ENCODE assay signal across 8 cellular contexts in the genomic region with DNA sequence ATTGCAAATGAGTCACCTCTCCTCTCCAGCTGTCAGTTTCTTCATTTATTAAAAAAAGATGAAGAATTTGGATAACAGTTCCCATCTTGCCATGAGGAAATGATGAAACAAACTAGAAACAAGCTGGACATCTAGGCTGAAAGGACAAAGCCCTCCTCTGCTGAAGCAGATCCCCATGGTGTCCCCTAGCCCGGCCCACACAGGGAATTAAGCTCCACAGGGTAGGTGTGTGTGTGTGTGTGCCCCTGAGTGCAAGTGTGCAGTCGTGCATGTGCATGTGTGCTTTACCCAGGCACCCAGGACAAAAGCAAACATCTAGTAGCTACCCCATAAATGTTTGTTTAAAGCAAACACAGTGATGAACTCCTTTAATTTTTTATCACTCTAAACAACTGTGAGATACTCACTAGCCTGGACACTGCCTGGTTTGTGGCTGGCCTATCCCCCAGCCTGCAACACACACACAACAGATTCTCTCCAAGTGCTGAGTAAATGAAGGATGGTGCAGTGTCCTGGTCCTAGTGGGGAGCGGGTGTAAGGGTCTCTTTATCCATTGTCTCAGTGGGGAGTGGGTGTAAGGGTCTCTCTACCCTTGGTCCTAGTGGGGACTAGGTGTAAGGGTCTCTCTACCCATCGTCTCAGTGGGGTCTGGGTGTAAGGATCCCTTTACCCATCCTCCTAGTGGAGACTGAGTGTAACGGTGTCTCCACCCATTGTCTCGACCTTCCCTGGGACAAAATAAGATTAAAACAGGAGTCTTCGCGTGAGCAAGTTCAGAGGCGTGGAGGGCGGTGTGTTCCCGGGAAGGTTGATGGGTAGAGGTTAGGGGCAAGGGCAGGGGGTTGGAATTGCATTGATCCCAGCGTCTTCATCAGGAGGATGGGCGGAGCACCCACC. TPM values are rescaled to one million over a fixed set of nuclear protein-coding genes. Genes with fewer than 3 reads are reported as not detected.
DNase-seq lines count a peak whose midpoint lies in the region; ATAC-seq, FAIRE-seq and TF ChIP-seq lines count a peak whose summit lies in the region.

No MANE protein-coding gene starts in this region.

- intact Hi-C loops in Caco-2 (cut with micrococcal nuclease; ENCODE audit: unreplicated experiment), result no loop called here

- no peaks in the 10 kb centered on the region for H3K79me2 ChIP-seq in H1 (ENCODE audit: control insufficient read depth in 1 of 2, insufficient read depth in 2 of 2, low read length in 2 of 2)

- no peak overlapping the region for H4K5ac ChIP-seq in H1 (ENCODE audit: insufficient read length, low read depth, low read length)

- no peaks in the 10 kb centered on the region for H3K27me3 Mint-ChIP-seq in Caco-2 (ENCODE audit: insufficient read depth, unreplicated experiment)

- H2BK120ac ChIP-seq in H1 (replicated peaks; ENCODE audit: low read depth, low read length), result no peak overlapping the region

- 0 out of 2 replicates have a peak overlapping the region, but pooled peaks have one; percentile 68 for H2AFZ ChIP-seq in H1 (ENCODE audit: low read length)

- H3K9me3 ChIP-seq in NT2/D1 (ENCODE audit: insufficient read depth, low read length), result peaks cover 8% of the 10 kb centered on the region; the same call in 1 of the 2 replicates
- H3K9me3 ChIP-seq in H1 (ENCODE audit: insufficient read depth in 2 of 2, low read depth in 1 of 2, low read length in 1 of 2), result peaks cover 2 to 5% of the 10 kb centered on the region in 2 experiments; a peak in 2 of 4 replicates
- H3K9me3 ChIP-seq in mononuclear cell (ENCODE audit: low read depth, low read length), result no peaks in the 10 kb centered on the region
- H3K9me3 ChIP-seq in Caco-2, result 0 out of 2 replicates have a peak, but pooled peaks cover 2% of the 10 kb centered on the region

- peaks cover 22% of the 10 kb centered on the region; the same call in 1 of the 2 replicates for H3K23me2 ChIP-seq in H1 (ENCODE audit: low read depth, low read length)

- H3K4me1 ChIP-seq in NT2/D1 (ENCODE audit: insufficient read depth, insufficient read length), result peaks cover 27% of the 10 kb centered on the region
- peaks cover 3 to 19% (median 11%) of the 10 kb centered on the region in 4 experiments for H3K4me1 ChIP-seq in H1 (replicated peaks in 1 of 4; ENCODE audit: control insufficient read depth in 3 of 4, insufficient read depth in 4 of 4, low read length in 3 of 4)
- peaks cover 7% of the 10 kb centered on the region for H3K4me1 ChIP-seq in mononuclear cell (ENCODE audit: insufficient read depth, low read length)
- H3K4me1 ChIP-seq in Caco-2, result no peaks in the 10 kb centered on the region

- peaks cover 13% of the 10 kb centered on the region for H3K9me3 Mint-ChIP-seq in Caco-2 (ENCODE audit: unreplicated experiment)

- peak overlapping the region; percentile 71 for H3K18ac ChIP-seq in H1 (ENCODE audit: extremely low read depth, low read length)

- H3K4me3 ChIP-seq in NT2/D1 (ENCODE audit: insufficient read length, low read depth) (peak overlapping the region; percentile 77), H1 (ENCODE audit: extremely low read depth in 1 of 4, insufficient read depth in 2 of 4, low read depth in 3 of 4, low read length in 4 of 4) (peak overlapping the region; percentile 40 to 58 (median 52); a peak in 6 of 8 replicates), mononuclear cell (ENCODE audit: low read length) (peak overlapping the region; percentile 24), Caco-2 (ENCODE audit: low read depth, low read length) (no peak overlapping the region)

- 34% methylated on average over 13 of the region's 13 CpGs; no CpG with 5 or more reads in 1 of the 2 experiments for WGBS in H1 (ENCODE audit: extremely low coverage in 1 of 2, insufficient coverage in 1 of 2, insufficient read length in 1 of 2, insufficient replicate concordance in 2 of 2, low coverage in 1 of 2, low lambda C conversion rate in 2 of 2, missing lambda C conversion rate in 1 of 2), 2 experiments

- no peak overlapping the region for H2AK5ac ChIP-seq in H1 (ENCODE audit: low read depth, low read length)

- no peak overlapping the region for H4K8ac ChIP-seq in H1 (ENCODE audit: extremely low read depth, insufficient read depth, low read length)

- no TSS peak for BruUV-seq in Caco-2 (replicated peaks; lab: Mats Ljungman, UMichigan)

- no peak for ATAC-seq in HG03565 (IDR thresholded peaks at IDR 0.05; ENCODE audit: unreplicated experiment)

- no peak for TF ChIP-seq RAD21 in H1 (IDR thresholded peaks at IDR 0.05 in 1 of 2, conservative IDR thresholded peaks at IDR 0.05 in 1 of 2; ENCODE audit: low read depth in 2 of 2, low read length in 2 of 2)

- H3K27ac Mint-ChIP-seq in Caco-2 (ENCODE audit: unreplicated experiment), result no peak overlapping the region

- no peaks in the 10 kb centered on the region; the same call in 1 of the 2 replicates for H3K79me1 ChIP-seq in H1 (ENCODE audit: low read depth, low read length)

- no peak overlapping the region; the same call in 1 of the 2 replicates for H2BK20ac ChIP-seq in H1 (ENCODE audit: low read length)

- H4K91ac ChIP-seq in H1 (replicated peaks; ENCODE audit: insufficient read length, low read length), result no peak overlapping the region

- H3K14ac ChIP-seq in H1 (ENCODE audit: insufficient read length), result no peak overlapping the region

- peak overlapping the region; percentile 9; the same call in 1 of the 2 replicates for H2BK5ac ChIP-seq in H1 (ENCODE audit: low read depth, low read length)

- no peaks in the 10 kb centered on the region for H3K36me3 Mint-ChIP-seq in Caco-2 (ENCODE audit: insufficient read depth, unreplicated experiment)

- TF ChIP-seq CTCF in H1 (IDR thresholded peaks at IDR 0.05; ENCODE audit: control extremely low read depth in 1 of 3, insufficient read depth in 1 of 3, low read depth in 1 of 3, low read length in 3 of 3) (peak in 1 of 3 experiments; percentile 50; a peak in 1 of 4 replicates), GM10248 (IDR thresholded peaks at IDR 0.05; ENCODE audit: control extremely low read depth, extremely low read depth, low read depth, missing control alignments) (no peak), Caco-2 (IDR thresholded peaks at IDR 0.05; ENCODE audit: insufficient read depth in 1 of 2, low read depth in 1 of 2, low read length in 1 of 2, severe bottlenecking in 1 of 2, unreplicated experiment in 1 of 2) (no peak)

- no peak for TF ChIP-seq EP300 in H1 (IDR thresholded peaks at IDR 0.05; ENCODE audit: borderline replicate concordance in 1 of 2, low read depth in 2 of 2, low read length in 2 of 2)

- no peak overlapping the region for H3K4me3 Mint-ChIP-seq in Caco-2 (ENCODE audit: unreplicated experiment)

- H3K9ac ChIP-seq in NT2/D1 (ENCODE audit: insufficient read length, low read depth) (peak overlapping the region; percentile 82), H1 (replicated peaks in 1 of 4; ENCODE audit: extremely low read depth in 1 of 4, low read depth in 3 of 4, low read length in 3 of 4) (no peak overlapping the region)

- peaks cover 4 to 5% of the 10 kb centered on the region in 2 experiments for H4K20me1 ChIP-seq in H1 (replicated peaks in 1 of 2; ENCODE audit: control insufficient read depth in 1 of 2, insufficient read depth in 2 of 2, low read length in 2 of 2)

- H3K56ac ChIP-seq in H1 (replicated peaks; ENCODE audit: insufficient read length, low read depth, low read length), result no peak overlapping the region

- no peak for FAIRE-seq in H1 (lab: Jason Lieb, UNC)

- CTCF ChIA-PET in H1 (lab: Charles Lee; ENCODE audit: partially characterized antibody) (interaction anchor here (0.6 to 2.0 kb wide), 11 partner anchors 13 to 1373 kb away, joined by 3 to 6 read pairs (median 3); no protein-coding TSS in a partner anchor), GM10248 (lab: Yijun Ruan, JAX) (no interaction called here), Caco-2 (lab: Charles Lee) (no interaction called here)

- H3K27ac ChIP-seq in H1 (ENCODE audit: low read depth, low read length), result no peak overlapping the region

- peaks cover 33% of the 10 kb centered on the region for H3K27me3 ChIP-seq in NT2/D1 (ENCODE audit: insufficient read depth, insufficient read length)
- peaks cover 0 to 19% (median 15%) of the 10 kb centered on the region in 4 experiments; a peak in 4 of 7 replicates for H3K27me3 ChIP-seq in H1 (replicated peaks in 1 of 4; ENCODE audit: control insufficient read depth in 3 of 4, extremely low read depth in 1 of 4, insufficient read depth in 3 of 4, low read length in 3 of 4)
- peaks cover 44% of the 10 kb centered on the region for H3K27me3 ChIP-seq in mononuclear cell (ENCODE audit: insufficient read depth, low read length)
- H3K27me3 ChIP-seq in Caco-2 (replicated peaks; ENCODE audit: control insufficient read depth, insufficient read depth, low read length), result no peaks in the 10 kb centered on the region

- H3K4me2 ChIP-seq in H1 (ENCODE audit: insufficient read depth in 1 of 2, low read depth in 2 of 2, low read length in 2 of 2), result peak overlapping the region; percentile 64 to 88

- no peak overlapping the region; the same call in 1 of the 2 replicates for H2BK12ac ChIP-seq in H1 (ENCODE audit: low read depth, low read length)

- POLR2A ChIA-PET in H1 (lab: Charles Lee; ENCODE audit: partially characterized antibody) (no interaction called here), GM10248 (lab: Yijun Ruan, JAX) (no interaction called here), Caco-2 (lab: Charles Lee) (no interaction called here)

- H3K23ac ChIP-seq in H1 (ENCODE audit: insufficient read length), result no peak overlapping the region

- H3K4ac ChIP-seq in H1 (replicated peaks; ENCODE audit: insufficient read length, low read depth, low read length), result no peak overlapping the region

- H2BK15ac ChIP-seq in H1 (ENCODE audit: low read length), result 0 out of 2 replicates have a peak overlapping the region, but pooled peaks have one; percentile 29

- no peak for TF ChIP-seq POLR2A in H1 (IDR thresholded peaks at IDR 0.05; ENCODE audit: control extremely low read depth in 1 of 2, low read depth in 2 of 2, low read length in 2 of 2)

- H3K36me3 ChIP-seq in NT2/D1 (ENCODE audit: insufficient read depth, insufficient read length, low read length) (peaks cover 21% of the 10 kb centered on the region), H1 (ENCODE audit: control insufficient read depth in 2 of 4, insufficient read depth in 4 of 4, low read length in 3 of 4) (peaks cover 0 to 6% (median 0%) of the 10 kb centered on the region in 4 experiments; a peak in 1 of 8 replicates), Caco-2 (ENCODE audit: control insufficient read depth, insufficient read depth, low read length) (no peaks in the 10 kb centered on the region)

- DNase-seq in GM03348 (ENCODE audit: low spot score) (peak; percentile 64), NT2/D1 (ENCODE audit: low read depth, low spot score) (no peak), H1 (ENCODE audit: low read depth in 1 of 2, low spot score in 2 of 2) (no peak), GM10248 (ENCODE audit: extremely low spot score) (no peak), Caco-2 (no peak)
- no peak for DNase-seq in activated CD4-positive, alpha-beta T cell treated with anti-CD3 and anti-CD28 coated beads, Interleukin-2, amount 50 U/mL, for 4 hours

- H3K4me1 Mint-ChIP-seq in Caco-2 (ENCODE audit: low read depth, unreplicated experiment), result no peaks in the 10 kb centered on the region

RNA-seq across cellular contexts. Expression of a gene that starts 0.7 kb away (rescaled TPM):
- 9.8 and 11.3 TPM in 2 replicates for total RNA-seq in H1 (2021; fragmentation: NEBNext Ultra II Directional; extraction: Animal tissue kit (Norgen Biotek cat#: 25700))
- 2.6 and 5.1 TPM in 2 replicates for polyA plus RNA-seq in H1 (2011; rRNA removed)
- polyA plus RNA-seq in H1 (2011; cell fraction: cytosol; rRNA removed), result 3.3 TPM
- polyA plus RNA-seq in H1 (2011; cell fraction: nucleus; rRNA removed), result 14.4 TPM
- 4.8 to 5.9 TPM (median 5.2 TPM) in 4 replicates for polyA plus RNA-seq in H1 (2012, experiment 1 of 2)
- 2.9 TPM for polyA plus RNA-seq in H1 (2012, experiment 2 of 2)
- 4.0 TPM for polyA plus RNA-seq in H1 (2013, experiment 1 of 2)
- polyA plus RNA-seq in H1 (2013, experiment 2 of 2), result 4.6 TPM
- polyA minus RNA-seq in H1 (2011; rRNA and poly(A)+ RNA removed), result 4.2 and 6.9 TPM in 2 replicates
- polyA minus RNA-seq in H1 (2011; cell fraction: cytosol; rRNA and poly(A)+ RNA removed), result 8.1 TPM
- 23.4 TPM for polyA minus RNA-seq in H1 (2011; cell fraction: nucleus; rRNA and poly(A)+ RNA removed)
- total RNA-seq in mononuclear cell (0.52 TPM), Caco-2 (2022) (not detected in 2 replicates)

RNA-seq across cellular contexts. Expression of a gene that starts 2.0 kb away (rescaled TPM):
- total RNA-seq in H1 (2021; fragmentation: NEBNext Ultra II Directional; extraction: Animal tissue kit (Norgen Biotek cat#: 25700)), result 5.9 and 6.4 TPM in 2 replicates
- 0.73 and 1.4 TPM in 2 replicates for polyA plus RNA-seq in H1 (2011; rRNA removed)
- 1.5 TPM for polyA plus RNA-seq in H1 (2011; cell fraction: cytosol; rRNA removed)
- 2.5 TPM for polyA plus RNA-seq in H1 (2011; cell fraction: nucleus; rRNA removed)
- polyA plus RNA-seq in H1 (2012, experiment 1 of 2), result 3.6 to 4.7 TPM (median 4.1 TPM) in 4 replicates
- polyA plus RNA-seq in H1 (2012, experiment 2 of 2), result 1.5 TPM
- 3.5 TPM for polyA plus RNA-seq in H1 (2013, experiment 1 of 2)
- polyA plus RNA-seq in H1 (2013, experiment 2 of 2), result 3.8 TPM
- 3.2 and 3.3 TPM in 2 replicates for polyA minus RNA-seq in H1 (2011; rRNA and poly(A)+ RNA removed)
- 2.1 TPM for polyA minus RNA-seq in H1 (2011; cell fraction: cytosol; rRNA and poly(A)+ RNA removed)
- polyA minus RNA-seq in H1 (2011; cell fraction: nucleus; rRNA and poly(A)+ RNA removed), result 5.4 TPM
- total RNA-seq in mononuclear cell (0.73 TPM), Caco-2 (2022) (not detected in 2 replicates)
